In the genomic region with DNA sequence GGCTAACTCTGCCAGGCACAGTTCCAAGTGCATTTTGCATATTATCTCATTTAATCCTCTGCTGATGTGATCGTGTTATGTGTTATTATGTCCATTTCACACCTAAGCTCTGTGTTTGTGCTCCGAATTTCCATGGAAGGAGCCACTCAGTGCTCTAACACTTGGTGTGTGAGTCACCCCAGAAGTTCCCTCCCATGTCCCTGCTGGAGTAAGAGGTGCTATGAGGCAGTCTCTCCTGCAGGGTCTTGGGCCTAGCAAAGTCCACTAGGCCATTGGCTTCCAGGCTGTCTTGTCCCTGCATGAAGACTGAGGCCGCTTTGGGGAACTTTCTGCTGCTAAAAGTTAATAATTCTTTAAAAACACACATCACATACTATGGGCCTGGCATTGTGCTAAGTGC, we compare ENCODE assay signal across 22 cellular contexts.
DNase-seq lines count a peak whose midpoint lies in the region; ATAC-seq, FAIRE-seq and TF ChIP-seq lines count a peak whose summit lies in the region.
"Had no signal": no experiment of that assay in that cellular context is flagged by ENCODE, and none has a peak within 500 bp of the region (broad histone marks: within the 10 kb centered on the region; RNA-seq: fewer than 3 reads in every experiment).

No MANE protein-coding gene starts in this region.

- DNase-seq in HCT116 (ENCODE audit: low read depth, low spot score) (no peak), astrocyte (ENCODE audit: low read depth) (peak; percentile 40), hepatocyte (ENCODE audit: low spot score) (peak; percentile 60), smooth muscle cell (lab: John Stamatoyannopoulos, UW; ENCODE audit: unreplicated experiment) (no peak), NCI-H146 treated with DMSO at 0.1 percent for 48 hours (lab: John Stamatoyannopoulos, UW; ENCODE audit: unreplicated experiment) (no peak), DMS114 treated with DMSO at 0.1 percent for 48 hours (lab: John Stamatoyannopoulos, UW; ENCODE audit: unreplicated experiment) (no peak)
- DNase-seq: activated CD8-positive, alpha-beta T cell treated with anti-CD3 and anti-CD28 coated beads for 36 hours; DMS153; glutamatergic neuron; midbrain; NCI-H1092 treated with DMSO at 0.1 percent for 48 hours; NCI-H774; RPMI8226; sigmoid colon; stimulated activated CD4-positive, alpha-beta T cell treated with anti-CD3 and anti-CD28 coated beads, Interleukin-4, amount 100 ng/mL, for 1 hour had no signal

- peaks cover 4% of the 10 kb centered on the region for H3K27me3 Mint-ChIP-seq in astrocyte (ENCODE audit: low read depth, unreplicated experiment)
- H3K27me3 Mint-ChIP-seq: activated CD8-positive, alpha-beta T cell treated with anti-CD3 and anti-CD28 coated beads for 36 hours had no signal

- intact Hi-C loops in HCT116 (cut with micrococcal nuclease) = no loop called here

- ATAC-seq in HCT116 (0 out of 2 replicates have a peak, but pooled peaks have one; percentile 47), HG03439 (IDR thresholded peaks at IDR 0.05; ENCODE audit: unreplicated experiment) (no peak)
- ATAC-seq: activated CD8-positive, alpha-beta T cell treated with anti-CD3 and anti-CD28 coated beads for 36 hours; K562 had no signal

- peaks cover 15% of the 10 kb centered on the region for H3F3A ChIP-seq in smooth muscle cell (ENCODE audit: low read depth)

- BruUV-seq in HCT116 (replicated peaks; lab: Mats Ljungman, UMichigan) = no TSS peak

- no peaks in the 10 kb centered on the region for H3K9me2 ChIP-seq in HCT116 (ENCODE audit: insufficient read depth)
- no peaks in the 10 kb centered on the region for H3K9me2 ChIP-seq in hepatocyte (replicated peaks; ENCODE audit: insufficient read depth)

- POLR2A ChIA-PET in HCT116 (lab: Charles Lee) = no interaction called here

- no peak overlapping the region for H3K4me3 Mint-ChIP-seq in astrocyte (ENCODE audit: unreplicated experiment)
- H3K4me3 Mint-ChIP-seq: activated CD8-positive, alpha-beta T cell treated with anti-CD3 and anti-CD28 coated beads for 36 hours; activated T-helper 1 cell treated with anti-CD3 and anti-CD28 coated beads, Interleukin-12 subunit alpha, Interleukin-12 subunit beta, Interleukin-2, Interleukin-4 antibody, amounts not matched to agents 30 ng/mL and 10 ng/mL and 1 ng/mL, durations not matched to agents 14 hours and 24 hours and 36 hours had no signal

- H3K9me3 Mint-ChIP-seq in astrocyte (ENCODE audit: unreplicated experiment) = no peaks in the 10 kb centered on the region
- H3K9me3 Mint-ChIP-seq: activated CD8-positive, alpha-beta T cell treated with anti-CD3 and anti-CD28 coated beads for 36 hours; activated T-helper 1 cell treated with anti-CD3 and anti-CD28 coated beads, Interleukin-12 subunit alpha, Interleukin-12 subunit beta, Interleukin-2, Interleukin-4 antibody, amounts not matched to agents 30 ng/mL and 10 ng/mL and 1 ng/mL, durations not matched to agents 14 hours and 24 hours and 36 hours had no signal

- no peak overlapping the region for H3K4me2 ChIP-seq in HCT116 (ENCODE audit: low read length)
- no peak overlapping the region for H3K4me2 ChIP-seq in astrocyte (ENCODE audit: low read length)
- H3K4me2 ChIP-seq in hepatocyte = peak overlapping the region; percentile 63
- peak overlapping the region; percentile 35 for H3K4me2 ChIP-seq in smooth muscle cell

- H2AFZ ChIP-seq in HCT116 (ENCODE audit: low read depth, low read length, poor library complexity, severe bottlenecking) (no peak overlapping the region), astrocyte (ENCODE audit: low read depth, low read length) (no peak overlapping the region), hepatocyte (no peak overlapping the region), smooth muscle cell (ENCODE audit: low read depth) (no peak overlapping the region)

- H3K4me3 ChIP-seq in HCT116 (replicated peaks in 1 of 2; ENCODE audit: low read depth in 1 of 2, low read length in 2 of 2) (no peak overlapping the region), astrocyte (ENCODE audit: insufficient read depth, low read depth, low read length) (no peak overlapping the region), hepatocyte (no peak overlapping the region), smooth muscle cell (no peak overlapping the region)
- H3K4me3 ChIP-seq: BLaER1 treated with 17β-estradiol and CSF1 and Interleukin-3, amounts not matched to agents 10 nM and 100 nM; K562; sigmoid colon; thoracic aorta had no signal

- H3K36me3 Mint-ChIP-seq in astrocyte (ENCODE audit: low read depth, unreplicated experiment) = no peaks in the 10 kb centered on the region

- H3K36me3 ChIP-seq in HCT116 (ENCODE audit: control insufficient read depth in 1 of 2, insufficient read depth in 2 of 2, low read length in 2 of 2) (no peaks in the 10 kb centered on the region), astrocyte (ENCODE audit: insufficient read depth, low read length) (no peaks in the 10 kb centered on the region), hepatocyte (replicated peaks; ENCODE audit: insufficient read depth, low read depth) (no peaks in the 10 kb centered on the region), smooth muscle cell (ENCODE audit: low read depth) (no peaks in the 10 kb centered on the region)
- H3K36me3 ChIP-seq: BLaER1 treated with 17β-estradiol and CSF1 and Interleukin-3, amounts not matched to agents 10 nM and 100 nM; sigmoid colon; thoracic aorta had no signal

- 51% methylated on average over 3 of the region's 3 CpGs for WGBS in hepatocyte (ENCODE audit: low lambda C conversion rate, missing lambda C conversion rate)
- whole genome bisulfite sequencing in smooth muscle cell (ENCODE audit: low lambda C conversion rate) = 52% methylated on average over 3 of the region's 3 CpGs

- no peak overlapping the region for H3K27ac ChIP-seq in HCT116 (ENCODE audit: low read depth, low read length)
- H3K27ac ChIP-seq in astrocyte (ENCODE audit: low read depth, low read length) = no peak overlapping the region
- peak overlapping the region; percentile 83 for H3K27ac ChIP-seq in hepatocyte
- H3K27ac ChIP-seq in smooth muscle cell (ENCODE audit: low read depth) = no peak overlapping the region
- H3K27ac ChIP-seq: BLaER1 treated with 17β-estradiol and CSF1 and Interleukin-3, amounts not matched to agents 10 nM and 100 nM; thoracic aorta had no signal

- TF ChIP-seq CTCF in HCT116 (IDR thresholded peaks at IDR 0.05 in 2 of 3, conservative IDR thresholded peaks at IDR 0.05 in 1 of 3; ENCODE audit: borderline replicate concordance in 1 of 3, insufficient read depth in 1 of 3, low read depth in 2 of 3, low read length in 2 of 3) = no peak
- no peak for TF ChIP-seq CTCF in astrocyte (IDR thresholded peaks at IDR 0.05; ENCODE audit: insufficient read depth, low read depth, low read length)
- no peak for TF ChIP-seq CTCF in hepatocyte (IDR thresholded peaks at IDR 0.05; ENCODE audit: poor library complexity)
- no peak for TF ChIP-seq CTCF in smooth muscle cell (IDR thresholded peaks at IDR 0.05; ENCODE audit: borderline replicate concordance, insufficient read depth, poor library complexity, severe bottlenecking)

- FAIRE-seq in astrocyte (lab: Jason Lieb, UNC) = no peak
- FAIRE-seq: GM18507, islet of Langerhans, K562 had no signal

- RAD21 ChIA-PET in HCT116 (lab: Charles Lee; ENCODE audit: low non-redundant PET in 1 of 2, low total read pairs in 2 of 2, uncharacterized antibody in 2 of 2, unreplicated experiment in 2 of 2) = no interaction called here

- no peaks in the 10 kb centered on the region for H3K27me3 ChIP-seq in HCT116 (ENCODE audit: insufficient read depth, low read length)
- peaks cover 6% of the 10 kb centered on the region for H3K27me3 ChIP-seq in astrocyte (ENCODE audit: insufficient read depth, low read length)
- H3K27me3 ChIP-seq in hepatocyte = no peaks in the 10 kb centered on the region
- no peaks in the 10 kb centered on the region for H3K27me3 ChIP-seq in smooth muscle cell (ENCODE audit: low read depth)
- H3K27me3 ChIP-seq: BLaER1 treated with 17β-estradiol and CSF1 and Interleukin-3, amounts not matched to agents 10 nM and 100 nM; sigmoid colon had no signal

- CTCF ChIA-PET in HCT116 (lab: Charles Lee) = no interaction called here

- no peak for TF ChIP-seq RAD21 in HCT116 (IDR thresholded peaks at IDR 0.05; ENCODE audit: low read depth)

- H3K4me1 ChIP-seq in HCT116 (ENCODE audit: control insufficient read depth in 1 of 2, insufficient read depth in 2 of 2, low read length in 2 of 2) = no peaks in the 10 kb centered on the region
- peaks cover 25% of the 10 kb centered on the region for H3K4me1 ChIP-seq in astrocyte (ENCODE audit: insufficient read depth, low read length)
- peaks cover 14% of the 10 kb centered on the region for H3K4me1 ChIP-seq in hepatocyte (ENCODE audit: insufficient read depth)
- peaks cover 29% of the 10 kb centered on the region for H3K4me1 ChIP-seq in smooth muscle cell (ENCODE audit: low read depth)

- peaks cover 28% of the 10 kb centered on the region for H3K4me1 Mint-ChIP-seq in astrocyte (ENCODE audit: low read depth, unreplicated experiment)

- H3K9ac ChIP-seq in HCT116 (ENCODE audit: low read length) (no peak overlapping the region), astrocyte (ENCODE audit: low read length) (no peak overlapping the region), smooth muscle cell (ENCODE audit: low read depth) (no peak overlapping the region)
- H3K9ac ChIP-seq: BLaER1 treated with 17β-estradiol and CSF1 and Interleukin-3, amounts not matched to agents 10 nM and 100 nM had no signal

- no peaks in the 10 kb centered on the region for H4K20me1 ChIP-seq in HCT116 (ENCODE audit: insufficient read depth)
- H4K20me1 ChIP-seq in astrocyte (ENCODE audit: insufficient read depth, low read length) = no peaks in the 10 kb centered on the region
- H4K20me1 ChIP-seq in hepatocyte (ENCODE audit: insufficient read depth, poor library complexity, severe bottlenecking) = no peaks in the 10 kb centered on the region
- H4K20me1 ChIP-seq in smooth muscle cell (ENCODE audit: low read depth) = no peaks in the 10 kb centered on the region
- H4K20me1 ChIP-seq: BLaER1 treated with 17β-estradiol and CSF1 and Interleukin-3, amounts not matched to agents 10 nM and 100 nM had no signal

- H3K79me2 ChIP-seq in HCT116 (ENCODE audit: insufficient read depth, low read length) (no peaks in the 10 kb centered on the region), astrocyte (ENCODE audit: insufficient read depth, low read length) (no peaks in the 10 kb centered on the region), hepatocyte (no peaks in the 10 kb centered on the region), smooth muscle cell (ENCODE audit: low read depth) (no peaks in the 10 kb centered on the region)

- no peak overlapping the region for H3K27ac Mint-ChIP-seq in astrocyte (ENCODE audit: unreplicated experiment)
- H3K27ac Mint-ChIP-seq: activated CD8-positive, alpha-beta T cell treated with anti-CD3 and anti-CD28 coated beads for 36 hours; activated T-helper 1 cell treated with anti-CD3 and anti-CD28 coated beads, Interleukin-12 subunit alpha, Interleukin-12 subunit beta, Interleukin-2, Interleukin-4 antibody, amounts not matched to agents 30 ng/mL and 10 ng/mL and 1 ng/mL, durations not matched to agents 14 hours and 24 hours and 36 hours had no signal

- H3K9me3 ChIP-seq in HCT116 (ENCODE audit: control insufficient read depth in 1 of 2, insufficient read depth in 1 of 2, low read depth in 1 of 2, low read length in 2 of 2) (no peaks in the 10 kb centered on the region), astrocyte (ENCODE audit: insufficient read depth, low read depth, low read length) (no peaks in the 10 kb centered on the region), hepatocyte (ENCODE audit: low read depth) (no peaks in the 10 kb centered on the region), smooth muscle cell (replicated peaks; ENCODE audit: low read depth) (no peaks in the 10 kb centered on the region)
- H3K9me3 ChIP-seq: sigmoid colon, thoracic aorta had no signal

- TF ChIP-seq POLR2A in HCT116 (IDR thresholded peaks at IDR 0.05; ENCODE audit: borderline replicate concordance, extremely low read depth, insufficient read depth, insufficient read length) = no peak

Comparison
In these comparisons a context has a peak if more than half of its experiments do, and no peak if none do; other contexts are left out.
1. DNase-seq: peak in astrocyte (single experiment) and hepatocyte (single experiment); none in HCT116 (single experiment), smooth muscle cell (single experiment), NCI-H146 treated with DMSO at 0.1 percent for 48 hours (single experiment) and DMS114 treated with DMSO at 0.1 percent for 48 hours (single experiment).
2. H3K4me2 ChIP-seq: peak in hepatocyte (single experiment) and smooth muscle cell (single experiment); none in HCT116 (single experiment) and astrocyte (single experiment).